Comparison of ENCODE assay signal across 25 cellular contexts in the genomic region with DNA sequence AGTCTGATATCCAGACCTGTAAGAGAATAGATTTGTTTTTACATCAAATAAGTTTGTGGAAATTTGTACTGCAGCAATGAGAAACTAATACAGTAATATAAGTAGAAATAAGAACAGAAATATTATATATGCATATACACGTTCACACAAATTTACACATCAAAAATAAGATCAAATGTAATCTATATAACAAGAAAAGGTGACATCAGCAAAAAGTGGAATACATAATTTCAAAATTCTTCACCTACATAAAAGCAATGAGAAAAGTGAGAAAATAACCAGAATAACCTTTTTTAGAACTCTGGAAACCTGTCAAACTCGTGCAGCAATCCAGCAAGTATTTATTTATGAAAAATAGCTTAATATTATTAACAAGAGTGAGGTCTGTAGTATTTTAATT.
DNase-seq lines count a peak whose midpoint lies in the region; ATAC-seq, FAIRE-seq and TF ChIP-seq lines count a peak whose summit lies in the region.
"Had no signal": no experiment of that assay in that cellular context is flagged by ENCODE, and none has a peak within 500 bp of the region (broad histone marks: within the 10 kb centered on the region; RNA-seq: fewer than 3 reads in every experiment).

No MANE protein-coding gene starts in this region.

- H3K4me3 ChIP-seq in A549: no peak overlapping the region
- H3K4me3 ChIP-seq in IMR-90 (ENCODE audit: insufficient read depth, low read depth, low read length): no peak overlapping the region
- peak overlapping the region; percentile 18 for H3K4me3 ChIP-seq in endodermal cell (ENCODE audit: low read length)
- H3K4me3 ChIP-seq: BLaER1 treated with 17β-estradiol and CSF1 and Interleukin-3, amounts not matched to agents 10 nM and 100 nM; GM12878 had no signal

- H2BK120ac ChIP-seq in IMR-90 (ENCODE audit: low read depth, low read length): no peak overlapping the region

- no peak overlapping the region for H2AK5ac ChIP-seq in IMR-90 (ENCODE audit: low read depth, low read length)

- peaks cover 42% of the 10 kb centered on the region for H3K9me3 Mint-ChIP-seq in endodermal cell

- intact Hi-C loops in IMR-90 (cut with micrococcal nuclease): no loop called here

- no peak overlapping the region for H4K91ac ChIP-seq in IMR-90 (ENCODE audit: insufficient read depth, low read depth, low read length)

- H3K9ac ChIP-seq in IMR-90 (ENCODE audit: low read depth, low read length) (no peak overlapping the region), endodermal cell (ENCODE audit: extremely low read depth, low read length, poor library complexity, severe bottlenecking) (no peak overlapping the region)
- H3K9ac ChIP-seq: BLaER1 treated with 17β-estradiol and CSF1 and Interleukin-3, amounts not matched to agents 10 nM and 100 nM had no signal

- no peak for TF ChIP-seq POLR2A in A549 (IDR thresholded peaks at IDR 0.05; ENCODE audit: low read length)
- no peak for TF ChIP-seq POLR2A in IMR-90 (IDR thresholded peaks at IDR 0.05; ENCODE audit: low read depth, low read length)

- no peak overlapping the region for H3K4me3 Mint-ChIP-seq in endodermal cell
- H3K4me3 Mint-ChIP-seq: B cell; CD4-positive, alpha-beta memory T cell; CD4-positive, CD25-positive, alpha-beta regulatory T cell; CD8-positive, alpha-beta memory T cell had no signal

- ATAC-seq in A549 (no peak), IMR-90 (ENCODE audit: low read depth) (no peak)
- ATAC-seq: GM12878 had no signal

- H3K27ac ChIP-seq in A549: no peak overlapping the region
- no peak overlapping the region for H3K27ac ChIP-seq in IMR-90 (ENCODE audit: insufficient read depth, low read length)
- no peak overlapping the region for H3K27ac ChIP-seq in endodermal cell (ENCODE audit: low read depth, low read length)
- H3K27ac ChIP-seq: BLaER1 treated with 17β-estradiol and CSF1 and Interleukin-3, amounts not matched to agents 10 nM and 100 nM; C4-2B had no signal

- no peaks in the 10 kb centered on the region for H3K9me1 ChIP-seq in IMR-90 (ENCODE audit: insufficient read depth, low read length)

- CTCF ChIA-PET in A549 (lab: Yijun Ruan, JAX) (no interaction called here), IMR-90 (lab: Yijun Ruan, JAX) (no interaction called here)

- no peak overlapping the region for H2BK5ac ChIP-seq in IMR-90 (ENCODE audit: low read depth, low read length, poor library complexity, severe bottlenecking)

- no peaks in the 10 kb centered on the region for H3K27me3 Mint-ChIP-seq in endodermal cell (ENCODE audit: insufficient read depth)
- H3K27me3 Mint-ChIP-seq: B cell; CD4-positive, alpha-beta memory T cell; CD4-positive, CD25-positive, alpha-beta regulatory T cell; CD8-positive, alpha-beta memory T cell had no signal

- no peak for FAIRE-seq in A549 (lab: Jason Lieb, UNC)
- FAIRE-seq: A204.1, GM12878, GM12892, GM18507 had no signal

- DNase-seq in A549 (ENCODE audit: low read depth in 1 of 2, low spot score in 1 of 2) (no peak), IMR-90 (no peak), endodermal cell (no peak), HUDEP-2 (lab: John Stamatoyannopoulos, UW; ENCODE audit: unreplicated experiment in 76 of 76) (no peak), activated T-cell treated with anti-CD3 and anti-CD28 coated beads for 4 hours (no peak)
- DNase-seq: 8988T; AML-193; CD4-positive, alpha-beta memory T cell; CD4-positive, CD25-positive, alpha-beta regulatory T cell; CD8-positive, alpha-beta memory T cell; COR-L47; DMS 273 treated with DMSO at 0.1 percent for 48 hours; DMS153; DMS53; DMS79; DND-41; EL; GDM1 had no signal

- H3K23ac ChIP-seq in IMR-90 (ENCODE audit: low read depth, low read length): no peak overlapping the region

- TF ChIP-seq CTCF in A549 (IDR thresholded peaks at IDR 0.05) (no peak), IMR-90 (conservative IDR thresholded peaks at IDR 0.05; ENCODE audit: low read depth, low read length) (no peak), endodermal cell (conservative IDR thresholded peaks at IDR 0.05) (no peak)

- H2BK15ac ChIP-seq in IMR-90 (ENCODE audit: low read depth, low read length): no peak overlapping the region

- in situ Hi-C loops in IMR-90 (cut with MboI; ENCODE audit: low sequenced_read_pairs): no loop called here

- H3K36me3 Mint-ChIP-seq in endodermal cell (ENCODE audit: low read depth): no peaks in the 10 kb centered on the region
- H3K36me3 Mint-ChIP-seq: CD4-positive, alpha-beta memory T cell; CD4-positive, CD25-positive, alpha-beta regulatory T cell; CD8-positive, alpha-beta memory T cell had no signal

- no peaks in the 10 kb centered on the region for H3K79me1 ChIP-seq in IMR-90 (ENCODE audit: low read depth in 1 of 2, low read length in 2 of 2)

- no peak overlapping the region for H2AFZ ChIP-seq in IMR-90 (replicated peaks; ENCODE audit: low read length, poor library complexity)

- TF ChIP-seq RAD21 in A549 (conservative IDR thresholded peaks at IDR 0.05 in 1 of 2, IDR thresholded peaks at IDR 0.05 in 1 of 2) (no peak), IMR-90 (IDR thresholded peaks at IDR 0.05; ENCODE audit: low read length) (no peak)

- dilution Hi-C loops in IMR-90 (cut with HindIII; ENCODE audit: low sequenced_read_pairs, unreplicated experiment): no loop called here

- no peak for TF ChIP-seq EP300 in A549 (IDR thresholded peaks at IDR 0.05)

- no peak overlapping the region for H4K8ac ChIP-seq in IMR-90 (ENCODE audit: low read depth in 2 of 2, low read length in 2 of 2)

- H3K56ac ChIP-seq in IMR-90 (ENCODE audit: extremely low read depth, insufficient read depth, low read length): no peak overlapping the region

- POLR2A ChIA-PET in A549 (lab: Yijun Ruan, JAX) (no interaction called here), IMR-90 (lab: Charles Lee; ENCODE audit: unreplicated experiment) (no interaction called here)

- H3K36me3 ChIP-seq in IMR-90 (ENCODE audit: control insufficient read depth, insufficient read depth, low read length): no peaks in the 10 kb centered on the region
- no peaks in the 10 kb centered on the region for H3K36me3 ChIP-seq in endodermal cell (ENCODE audit: control insufficient read depth, insufficient read depth, low read length)
- H3K36me3 ChIP-seq: BLaER1 treated with 17β-estradiol and CSF1 and Interleukin-3, amounts not matched to agents 10 nM and 100 nM had no signal

- H3K27me3 ChIP-seq in IMR-90 (ENCODE audit: control insufficient read depth, insufficient read depth, low read length) (no peaks in the 10 kb centered on the region), endodermal cell (ENCODE audit: control insufficient read depth, insufficient read depth, low read length, poor library complexity, severe bottlenecking) (no peaks in the 10 kb centered on the region)
- H3K27me3 ChIP-seq: BLaER1 treated with 17β-estradiol and CSF1 and Interleukin-3, amounts not matched to agents 10 nM and 100 nM had no signal

- no peak overlapping the region for H3K4me2 ChIP-seq in A549
- H3K4me2 ChIP-seq in IMR-90 (ENCODE audit: low read depth, low read length): no peak overlapping the region
- H3K4me2 ChIP-seq: BLaER1 treated with 17β-estradiol and CSF1 and Interleukin-3, amounts not matched to agents 10 nM and 100 nM had no signal

- no peak overlapping the region for H3K27ac Mint-ChIP-seq in endodermal cell
- H3K27ac Mint-ChIP-seq: B cell; CD4-positive, alpha-beta memory T cell; CD4-positive, CD25-positive, alpha-beta regulatory T cell; CD8-positive, alpha-beta memory T cell had no signal

- no peak overlapping the region for H3K4ac ChIP-seq in IMR-90 (ENCODE audit: low read depth, low read length)

- no peak overlapping the region for H4K5ac ChIP-seq in IMR-90 (ENCODE audit: low read depth, low read length)

- H3K18ac ChIP-seq in IMR-90 (ENCODE audit: low read depth, low read length): no peak overlapping the region

- H2BK20ac ChIP-seq in IMR-90 (ENCODE audit: low read depth, low read length): no peak overlapping the region

- no TSS peak for BruUV-seq in IMR-90 (replicated peaks; lab: Mats Ljungman, UMichigan)

- H3K4me1 Mint-ChIP-seq in endodermal cell: no peaks in the 10 kb centered on the region
- H3K4me1 Mint-ChIP-seq: B cell; CD4-positive, alpha-beta memory T cell; CD4-positive, CD25-positive, alpha-beta regulatory T cell; CD8-positive, alpha-beta memory T cell had no signal

- no peaks in the 10 kb centered on the region for H4K20me1 ChIP-seq in IMR-90 (ENCODE audit: insufficient read depth, low read length)
- H4K20me1 ChIP-seq: BLaER1 treated with 17β-estradiol and CSF1 and Interleukin-3, amounts not matched to agents 10 nM and 100 nM had no signal

- H3K4me1 ChIP-seq in A549: no peaks in the 10 kb centered on the region
- H3K4me1 ChIP-seq in IMR-90 (ENCODE audit: control insufficient read depth, insufficient read depth, low read length): no peaks in the 10 kb centered on the region
- no peaks in the 10 kb centered on the region for H3K4me1 ChIP-seq in endodermal cell (ENCODE audit: control insufficient read depth, insufficient read depth, low read length)
- H3K4me1 ChIP-seq: BLaER1 treated with 17β-estradiol and CSF1 and Interleukin-3, amounts not matched to agents 10 nM and 100 nM had no signal

- no peak overlapping the region for H2AK9ac ChIP-seq in IMR-90 (replicated peaks; ENCODE audit: low read depth, low read length, poor library complexity)

- H3K9me3 ChIP-seq in A549: peaks cover 11% of the 10 kb centered on the region
- peaks cover 3% of the 10 kb centered on the region for H3K9me3 ChIP-seq in IMR-90 (ENCODE audit: control insufficient read depth, insufficient read depth, low read length)
- H3K9me3 ChIP-seq in endodermal cell (ENCODE audit: control insufficient read depth, low read length): peaks cover 41% of the 10 kb centered on the region

- H3K14ac ChIP-seq in IMR-90 (replicated peaks; ENCODE audit: low read depth, low read length): no peak overlapping the region

- under 1% methylated on average over 2 of the region's 2 CpGs for WGBS in A549 (ENCODE audit: missing lambda C conversion rate)
- no CpG with 5 or more reads among the region's 2 CpGs for WGBS in IMR-90 (ENCODE audit: extremely low coverage in 2 of 2, insufficient read length in 1 of 2), 2 experiments
- no CpG with 5 or more reads among the region's 2 CpGs for WGBS in endodermal cell (ENCODE audit: insufficient coverage in 1 of 2, insufficient read length in 1 of 2), 2 experiments

TF ChIP-seq in A549, 52 proteins besides CTCF, POLR2A, EP300 and RAD21 (continues in another document):
- TF ChIP-seq, protein P1, sequence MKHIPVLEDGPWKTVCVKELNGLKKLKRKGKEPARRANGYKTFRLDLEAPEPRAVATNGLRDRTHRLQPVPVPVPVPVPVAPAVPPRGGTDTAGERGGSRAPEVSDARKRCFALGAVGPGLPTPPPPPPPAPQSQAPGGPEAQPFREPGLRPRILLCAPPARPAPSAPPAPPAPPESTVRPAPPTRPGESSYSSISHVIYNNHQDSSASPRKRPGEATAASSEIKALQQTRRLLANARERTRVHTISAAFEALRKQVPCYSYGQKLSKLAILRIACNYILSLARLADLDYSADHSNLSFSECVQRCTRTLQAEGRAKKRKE (CRISPR knock-in tag; IDR thresholded peaks at IDR 0.05; ENCODE audit: low read depth): no peak

TF ChIP-seq in IMR-90, 13 proteins besides CTCF, POLR2A, EP300 and RAD21:
- TF ChIP-seq FOS (IDR thresholded peaks at IDR 0.05; ENCODE audit: low read depth, low read length): no peak
- TF ChIP-seq MAFK (IDR thresholded peaks at IDR 0.05; ENCODE audit: low read depth, low read length): peak; percentile 47
TF ChIP-seq in IMR-90: peak in this region for 1.
